In the genomic region with DNA sequence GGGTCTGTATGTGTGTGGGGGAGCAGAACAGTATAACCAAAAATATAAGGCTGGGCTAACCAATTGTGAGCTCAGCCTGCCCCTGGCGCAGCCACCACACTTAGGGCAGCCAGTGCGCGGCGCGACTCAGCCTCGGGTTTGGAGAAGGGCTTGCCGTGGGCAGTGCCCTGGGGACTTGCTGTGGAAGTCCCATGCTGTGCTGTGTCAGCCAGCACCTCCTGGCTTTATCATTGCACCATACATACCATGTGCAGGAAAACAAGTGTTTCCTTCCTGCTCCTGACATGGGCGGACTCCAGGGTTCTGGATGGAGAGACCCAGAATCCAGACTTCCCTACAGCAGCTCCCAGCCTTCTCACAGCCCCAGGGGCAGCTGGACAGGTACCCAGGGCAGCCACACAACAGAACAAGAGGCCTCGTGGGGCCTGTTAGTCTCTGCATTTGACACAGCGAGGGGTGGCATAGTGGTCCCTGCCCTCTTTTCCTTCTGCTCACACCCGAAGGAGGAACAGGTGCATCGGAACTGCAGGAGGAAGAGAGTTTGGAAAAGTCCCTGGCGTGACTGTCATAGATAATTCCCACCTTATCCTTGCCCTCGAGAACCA, we compare ENCODE assay signal across 22 cellular contexts. TPM values are rescaled to one million over a fixed set of nuclear protein-coding genes. Genes with fewer than 3 reads are reported as not detected.
A peak's percentile ranks its signal among the peaks of the same experiment; 100 is the strongest.
DNase-seq lines count a peak whose midpoint lies in the region; ATAC-seq, FAIRE-seq and TF ChIP-seq lines count a peak whose summit lies in the region.
"Had no signal": no experiment of that assay in that cellular context is flagged by ENCODE, and none has a peak within 500 bp of the region (broad histone marks: within the 10 kb centered on the region; RNA-seq: fewer than 3 reads in every experiment).

No MANE protein-coding gene starts in this region.

- H3K4me1 ChIP-seq in HepG2 (ENCODE audit: insufficient read depth, low read length) = peaks cover 64% of the 10 kb centered on the region
- H3K4me1 ChIP-seq: BE2C, SJCRH30 had no signal

- WGBS in HepG2 (ENCODE audit: low lambda C conversion rate) = 85% methylated on average over 13 of the region's 14 CpGs

- TF ChIP-seq EP300 in HepG2 (IDR thresholded peaks at IDR 0.05; ENCODE audit: low read depth in 2 of 2, low read length in 2 of 2) (no peak), HepG2 (CRISPR knock-in tag; IDR thresholded peaks at IDR 0.05; ENCODE audit: borderline replicate concordance) (no peak)

- no peak overlapping the region for H3K4me2 ChIP-seq in HepG2 (ENCODE audit: low read depth, low read length)
- H3K4me2 ChIP-seq: KMS-11, PC-9 had no signal

- H3K27ac Mint-ChIP-seq in stimulated activated memory B cell treated with anti-CD40 and anti-IgM and Interleukin-4, amounts not matched to agents 10 μg/mL and 1 μg/mL and 100 μg/mL, for 72 hours = no peak overlapping the region
- H3K27ac Mint-ChIP-seq: CD8-positive, alpha-beta T cell had no signal

- intact Hi-C loops in HepG2 (cut with micrococcal nuclease; ENCODE audit: unreplicated experiment) = loop anchor here (5.0 kb wide), 1 partner anchor 33 kb away; no protein-coding TSS in a partner anchor
- intact Hi-C loops in sciatic nerve (cut with DNase I) = no loop called here

- no peaks in the 10 kb centered on the region for H3K36me3 ChIP-seq in H7 (replicated peaks; ENCODE audit: control insufficient read depth, insufficient read depth, low read length)
- no peaks in the 10 kb centered on the region for H3K36me3 ChIP-seq in HepG2 (replicated peaks in 1 of 2; ENCODE audit: control insufficient read depth in 1 of 2, insufficient read depth in 2 of 2, low read length in 2 of 2)
- H3K36me3 ChIP-seq: BE2C, SJCRH30 had no signal

- TF ChIP-seq POLR2A in HepG2 (IDR thresholded peaks at IDR 0.05; ENCODE audit: insufficient read depth in 1 of 2, low read depth in 2 of 2, low read length in 2 of 2) = no peak

- H3K27ac ChIP-seq in coronary artery (no peak overlapping the region), HepG2 (ENCODE audit: extremely low read length, insufficient read depth, low read length) (no peak overlapping the region)
- H3K27ac ChIP-seq: KMS-11, PC-9, SJCRH30 had no signal

- in situ Hi-C loops in HepG2 (cut with HindIII; ENCODE audit: extremely low pct_ligation_motif_present, low pct_unique_long_range_greater_than_20kb) = loop anchor here (5.0 kb wide), 1 partner anchor 33 kb away; no protein-coding TSS in a partner anchor

- no peaks in the 10 kb centered on the region for H3K27me3 ChIP-seq in H7 (ENCODE audit: control insufficient read depth, insufficient read depth, low read length)
- 0 out of 5 replicates have a peak, but pooled peaks cover 0 to 1% of the 10 kb centered on the region in 2 experiments for H3K27me3 ChIP-seq in HepG2 (ENCODE audit: control insufficient read depth in 1 of 2, insufficient read depth in 2 of 2, low read length in 2 of 2)
- H3K27me3 ChIP-seq: BE2C had no signal

- H3K9me3 ChIP-seq in HepG2 (ENCODE audit: low read length) = no peaks in the 10 kb centered on the region
- H3K9me3 ChIP-seq: BE2C, SJCRH30 had no signal

- H4K20me1 ChIP-seq in HepG2 (ENCODE audit: insufficient read depth, low read length) = no peaks in the 10 kb centered on the region

- H3K36me3 Mint-ChIP-seq in stimulated activated memory B cell treated with anti-CD40 and anti-IgM and Interleukin-4, amounts not matched to agents 10 μg/mL and 1 μg/mL and 100 μg/mL, for 72 hours = no peaks in the 10 kb centered on the region
- H3K36me3 Mint-ChIP-seq: CD8-positive, alpha-beta T cell had no signal

- POLR2A ChIA-PET in HepG2 (lab: Yijun Ruan, JAX) = interaction anchor here (2.4 kb wide), 1 partner anchor 9 kb away, joined by 5 read pairs; no protein-coding TSS in a partner anchor

- H3K9me3 Mint-ChIP-seq in stimulated activated memory B cell treated with anti-CD40 and anti-IgM and Interleukin-4, amounts not matched to agents 10 μg/mL and 1 μg/mL and 100 μg/mL, for 72 hours = no peaks in the 10 kb centered on the region
- H3K9me3 Mint-ChIP-seq: CD8-positive, alpha-beta T cell had no signal

- no TSS peak for BruUV-seq in HepG2 (replicated peaks; lab: Mats Ljungman, UMichigan)

- ATAC-seq in HepG2 (no peak), sciatic nerve (no peak), HG02870 (IDR thresholded peaks at IDR 0.05; ENCODE audit: unreplicated experiment) (no peak)
- ATAC-seq in stimulated activated memory B cell treated with anti-CD40 and anti-IgM and Interleukin-4, amounts not matched to agents 10 μg/mL and 1 μg/mL and 100 μg/mL, for 72 hours = no peak
- ATAC-seq: CD8-positive, alpha-beta T cell had no signal

- no peak overlapping the region for H3K9ac ChIP-seq in HepG2 (ENCODE audit: insufficient read depth, low read depth, low read length)
- H3K9ac ChIP-seq: KMS-11 had no signal

- no peak for TF ChIP-seq RAD21 in HepG2 (CRISPR knock-in tag; IDR thresholded peaks at IDR 0.05)

- H3K4me3 ChIP-seq in H7 (ENCODE audit: insufficient read depth, low read depth, low read length) = no peak overlapping the region
- H3K4me3 ChIP-seq in coronary artery = no peak overlapping the region
- H3K4me3 ChIP-seq in HepG2 (replicated peaks in 1 of 3; ENCODE audit: insufficient read depth in 1 of 3, low read depth in 2 of 3, low read length in 3 of 3) = no peak overlapping the region
- H3K4me3 ChIP-seq: PC-9, SJCRH30 had no signal

- H3K27me3 Mint-ChIP-seq in stimulated activated memory B cell treated with anti-CD40 and anti-IgM and Interleukin-4, amounts not matched to agents 10 μg/mL and 1 μg/mL and 100 μg/mL, for 72 hours = peaks cover 7% of the 10 kb centered on the region

- no peak overlapping the region for H3K4me3 Mint-ChIP-seq in stimulated activated memory B cell treated with anti-CD40 and anti-IgM and Interleukin-4, amounts not matched to agents 10 μg/mL and 1 μg/mL and 100 μg/mL, for 72 hours
- H3K4me3 Mint-ChIP-seq: CD8-positive, alpha-beta T cell had no signal

- H2AFZ ChIP-seq in HepG2 (ENCODE audit: low read length) = no peak overlapping the region
- H2AFZ ChIP-seq: PC-9 had no signal

- peak; percentile 24 for DNase-seq in H7
- DNase-seq in coronary artery (ENCODE audit: low spot score) = peak; percentile 69
- no peak for DNase-seq in HepG2 (ENCODE audit: low spot score)
- DNase-seq in sciatic nerve (ENCODE audit: low spot score) = peak; percentile 36
- no peak for DNase-seq in activated CD4-positive, alpha-beta T cell treated with anti-CD3 and anti-CD28 coated beads, Interleukin-2, amount 50 U/mL, for 4 hours
- no peak for DNase-seq in activated CD4-positive, alpha-beta T cell treated with anti-CD3 and anti-CD28 coated beads for 4 hours
- DNase-seq: BE2C; Calu3; CD8-positive, alpha-beta T cell; EL; MV-4-11; NCI-H1417; NCI-H187 treated with DMSO at 0.1 percent for 48 hours; NCI-H226; NCI-H524 treated with DMSO at 0.1 percent for 48 hours; PC-9; SJCRH30 had no signal

- FAIRE-seq in HepG2 (lab: Jason Lieb, UNC) = no peak
- FAIRE-seq: A204.1, H54 had no signal

- CTCF ChIA-PET in HepG2 (lab: Yijun Ruan, JAX; ENCODE audit: low intra/inter-chr PET ratio, low total read pairs) = no interaction called here

- TF ChIP-seq CTCF in coronary artery (IDR thresholded peaks at IDR 0.05) (no peak), HepG2 (CRISPR knock-in tag; IDR thresholded peaks at IDR 0.05) (no peak)

- H3K79me2 ChIP-seq in HepG2 (ENCODE audit: insufficient read depth, low read length) = no peaks in the 10 kb centered on the region

- no peaks in the 10 kb centered on the region for H3K4me1 Mint-ChIP-seq in stimulated activated memory B cell treated with anti-CD40 and anti-IgM and Interleukin-4, amounts not matched to agents 10 μg/mL and 1 μg/mL and 100 μg/mL, for 72 hours

TF ChIP-seq in HepG2, 621 proteins besides CTCF, POLR2A, EP300 and RAD21:
- no peak for TF ChIP-seq JARID2 (CRISPR knock-in tag; IDR thresholded peaks at IDR 0.05; ENCODE audit: insufficient replicate concordance)
- TF ChIP-seq, protein P1, sequence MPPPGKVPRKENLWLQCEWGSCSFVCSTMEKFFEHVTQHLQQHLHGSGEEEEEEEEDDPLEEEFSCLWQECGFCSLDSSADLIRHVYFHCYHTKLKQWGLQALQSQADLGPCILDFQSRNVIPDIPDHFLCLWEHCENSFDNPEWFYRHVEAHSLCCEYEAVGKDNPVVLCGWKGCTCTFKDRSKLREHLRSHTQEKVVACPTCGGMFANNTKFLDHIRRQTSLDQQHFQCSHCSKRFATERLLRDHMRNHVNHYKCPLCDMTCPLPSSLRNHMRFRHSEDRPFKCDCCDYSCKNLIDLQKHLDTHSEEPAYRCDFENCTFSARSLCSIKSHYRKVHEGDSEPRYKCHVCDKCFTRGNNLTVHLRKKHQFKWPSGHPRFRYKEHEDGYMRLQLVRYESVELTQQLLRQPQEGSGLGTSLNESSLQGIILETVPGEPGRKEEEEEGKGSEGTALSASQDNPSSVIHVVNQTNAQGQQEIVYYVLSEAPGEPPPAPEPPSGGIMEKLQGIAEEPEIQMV (CRISPR knock-in tag; IDR thresholded peaks at IDR 0.05; ENCODE audit: low read depth) = no peak
- TF ChIP-seq ZFY (CRISPR knock-in tag; IDR thresholded peaks at IDR 0.05) = 0 out of 2 replicates have a peak, but pooled peaks have one; percentile 9

RNA-seq across cellular contexts. Expression of a gene that starts 54.2 kb away (rescaled TPM):
- 27.2 and 38.5 TPM in 2 replicates for total RNA-seq in H7 (2014; rRNA removed; shearing (Covaris generic))
- total RNA-seq in HepG2 (2016; rRNA removed; fragmentation: Illumina TruSeq; extraction: Trizol) (47.5 and 119 TPM in 2 replicates), sciatic nerve (0.98 TPM)
- 9.3 and 11.1 TPM in 2 replicates for total RNA-seq in HepG2 (2016; cell fraction: cytosol; rRNA removed; fragmentation: Illumina TruSeq; extraction: Trizol; ENCODE audit: low read depth)
- 45.4 and 119 TPM in 2 replicates for total RNA-seq in HepG2 (2016; cell fraction: insoluble cytoplasmic fraction; rRNA removed; fragmentation: Illumina TruSeq; extraction: Trizol)
- total RNA-seq in HepG2 (2016; cell fraction: membrane; rRNA removed; fragmentation: Illumina TruSeq; extraction: Trizol) = 27.4 and 30.5 TPM in 2 replicates
- total RNA-seq in HepG2 (2016; cell fraction: nucleus; rRNA removed; fragmentation: Illumina TruSeq; extraction: Trizol) = 90.3 and 111 TPM in 2 replicates
- 108 and 113 TPM in 2 replicates for polyA plus RNA-seq in HepG2 (2011; rRNA removed)
- polyA plus RNA-seq in HepG2 (2011; cell fraction: cytosol; rRNA removed) = 78.7 and 130 TPM in 2 replicates
- polyA plus RNA-seq in HepG2 (2011; cell fraction: nucleus; rRNA removed) = 66.7 and 76.2 TPM in 2 replicates
- 44.8 and 48.6 TPM in 2 replicates for polyA plus RNA-seq in HepG2 (2012)
- 8.7 TPM in 2 replicates for polyA plus RNA-seq in HepG2 (2016; cell fraction: cytosol; fragmentation: Illumina TruSeq; extraction: Trizol; ENCODE audit: low read depth)
- polyA plus RNA-seq in HepG2 (2016; cell fraction: insoluble cytoplasmic fraction; fragmentation: Illumina TruSeq; extraction: Trizol; ENCODE audit: low read depth) = 49.7 and 54.3 TPM in 2 replicates
- 17.8 and 18.0 TPM in 2 replicates for polyA plus RNA-seq in HepG2 (2016; cell fraction: membrane; fragmentation: Illumina TruSeq; extraction: Trizol; ENCODE audit: low read depth)
- 156 and 173 TPM in 2 replicates for polyA plus RNA-seq in HepG2 (2016; cell fraction: nucleus; fragmentation: Illumina TruSeq; extraction: Trizol; ENCODE audit: insufficient read depth, low read depth)
- 13.0 and 159 TPM in 2 replicates for polyA minus RNA-seq in HepG2 (2011; rRNA and poly(A)+ RNA removed; ENCODE audit: low replicate concordance)
- polyA minus RNA-seq in HepG2 (2011; cell fraction: cytosol; rRNA and poly(A)+ RNA removed) = 69.2 and 73.2 TPM in 2 replicates
- 14.8 and 16.3 TPM in 2 replicates for polyA minus RNA-seq in HepG2 (2011; cell fraction: nucleus; rRNA and poly(A)+ RNA removed)
- total RNA-seq: CD8-positive, alpha-beta T cell had no signal

Comparison
In these comparisons a context has a peak if more than half of its experiments do, and no peak if none do; other contexts are left out.
1. DNase-seq: peak in H7 (single experiment), coronary artery (single experiment) and sciatic nerve (single experiment); none in HepG2 (single experiment), activated CD4-positive, alpha-beta T cell treated with anti-CD3 and anti-CD28 coated beads, Interleukin-2, amount 50 U/mL, for 4 hours (0 of 2) and activated CD4-positive, alpha-beta T cell treated with anti-CD3 and anti-CD28 coated beads for 4 hours (0 of 2).